9 cellular contexts compared by ENCODE assay signal in genomic region chr12:1630827-1631591, GRCh38. TPM values are rescaled to one million over a fixed set of nuclear protein-coding genes. Genes with fewer than 3 reads are reported as not detected.
DNase-seq lines count a peak whose midpoint lies in the region; ATAC-seq and TF ChIP-seq lines count a peak whose summit lies in the region.
"Had no signal": no experiment of that assay in that cellular context is flagged by ENCODE, and none has a peak within 500 bp of the region (broad histone marks: within the 10 kb centered on the region; RNA-seq: fewer than 3 reads in every experiment).

No MANE protein-coding gene starts in this region.

- H3K9me3 ChIP-seq in DOHH2 (ENCODE audit: control insufficient read depth, insufficient read depth, low read length) (no peaks in the 10 kb centered on the region), SJCRH30 (replicated peaks) (no peaks in the 10 kb centered on the region)

- 57 to 67% methylated on average over 23 of the region's 23 CpGs for WGBS in lower leg skin, 2 donors

- no peaks in the 10 kb centered on the region for H3K79me2 ChIP-seq in DOHH2 (ENCODE audit: control insufficient read depth, low read length)

- ATAC-seq in GM21360 (IDR thresholded peaks at IDR 0.05; ENCODE audit: unreplicated experiment), result no peak
- ATAC-seq in GM18870 (IDR thresholded peaks at IDR 0.05; ENCODE audit: unreplicated experiment), result no peak

- no peaks in the 10 kb centered on the region for H4K20me1 ChIP-seq in DOHH2 (ENCODE audit: control insufficient read depth, insufficient read depth, low read depth, low read length)

- no peaks in the 10 kb centered on the region for H3K36me3 ChIP-seq in DOHH2 (ENCODE audit: control insufficient read depth, low read length)
- H3K36me3 ChIP-seq in SJCRH30, result peaks cover 29% of the 10 kb centered on the region

- H3K27ac ChIP-seq in DOHH2 (ENCODE audit: low read depth, low read length) (no peak overlapping the region), SJCRH30 (peak overlapping the region; percentile 66; the same call in 1 of the 2 replicates)
- H3K27ac ChIP-seq: PC-9 had no signal

- H3K27me3 Mint-ChIP-seq in progenitor cell of endocrine pancreas, result peaks cover 88% of the 10 kb centered on the region

- peak; percentile 78 to 79 for DNase-seq in SJCRH30
- DNase-seq in fibroblast of mammary gland (ENCODE audit: low read depth), result peak; percentile 67
- DNase-seq in progenitor cell of endocrine pancreas (ENCODE audit: low spot score, unreplicated experiment), result no peak
- DNase-seq in lower leg skin (ENCODE audit: low spot score in 2 of 2), result no peak
- no peak for DNase-seq in NCI-H1436 (lab: John Stamatoyannopoulos, UW)

- peaks cover 72% of the 10 kb centered on the region for H3K27me3 ChIP-seq in DOHH2 (ENCODE audit: control insufficient read depth, low read length)
- H3K27me3 ChIP-seq in SJCRH30, result no peaks in the 10 kb centered on the region

- TF ChIP-seq POLR2A in lower leg skin (IDR thresholded peaks at IDR 0.05), result no peak

- peaks cover 17% of the 10 kb centered on the region for H3K4me1 ChIP-seq in DOHH2 (ENCODE audit: control insufficient read depth, low read length)
- H3K4me1 ChIP-seq in SJCRH30, result peaks cover 8% of the 10 kb centered on the region

- H3K4me3 Mint-ChIP-seq in progenitor cell of endocrine pancreas (ENCODE audit: low read depth), result peak overlapping the region; percentile 61

- H3K36me3 Mint-ChIP-seq in progenitor cell of endocrine pancreas (ENCODE audit: insufficient read depth), result no peaks in the 10 kb centered on the region

- H3K27ac Mint-ChIP-seq in progenitor cell of endocrine pancreas, result no peak overlapping the region

- TF ChIP-seq CTCF in DOHH2 (IDR thresholded peaks at IDR 0.05; ENCODE audit: low read depth, low read length, poor library complexity, severe bottlenecking) (no peak), fibroblast of mammary gland (conservative IDR thresholded peaks at IDR 0.05; ENCODE audit: control insufficient read depth, insufficient read depth, low read depth, low read length) (no peak), progenitor cell of endocrine pancreas (IDR thresholded peaks at IDR 0.05; ENCODE audit: unreplicated experiment) (peak; percentile 9), lower leg skin (IDR thresholded peaks at IDR 0.05) (no peak)

- intact Hi-C loops in lower leg skin (cut with DNase I; ENCODE audit: low total_unique reads), result loop anchor here (5.0 kb wide), 1 partner anchor 161 kb away; no protein-coding TSS in a partner anchor

- H3K9me3 Mint-ChIP-seq in progenitor cell of endocrine pancreas (ENCODE audit: low read depth), result no peaks in the 10 kb centered on the region

- H3K4me1 Mint-ChIP-seq in progenitor cell of endocrine pancreas (ENCODE audit: low read depth), result peaks cover 32% of the 10 kb centered on the region

- H3K4me3 ChIP-seq in DOHH2 (ENCODE audit: low read length) (peak overlapping the region; percentile 72; the same call in 1 of the 2 replicates), SJCRH30 (peak overlapping the region; percentile 69), fibroblast of mammary gland (ENCODE audit: control insufficient read depth, low read depth, low read length) (no peak overlapping the region), lower leg skin (ENCODE audit: low read depth, poor library complexity, severe bottlenecking) (no peak overlapping the region)

- H3K9me2 ChIP-seq in DOHH2 (replicated peaks; ENCODE audit: control insufficient read depth, low read length), result no peaks in the 10 kb centered on the region

- peak overlapping the region; percentile 79 for H3K4me2 ChIP-seq in DOHH2 (ENCODE audit: low read length)

- H3F3A ChIP-seq in DOHH2 (ENCODE audit: control insufficient read depth, insufficient read depth), result no peaks in the 10 kb centered on the region

RNA-seq across cellular contexts. Expression of gene WNT5B, which starts 2.0 kb away (rescaled TPM):
- total RNA-seq in SJCRH30 (2014; rRNA removed; shearing (Covaris generic)), result 50.2 and 51.8 TPM in 2 replicates
- total RNA-seq in progenitor cell of endocrine pancreas (8.9 and 10.1 TPM in 2 replicates), lower leg skin (10 to 100 TPM in 2 of 4 donors, 1 to 10 TPM in 2; 3.6 to 16.5 (median 10.9) TPM)

RNA-seq across cellular contexts. Expression of gene FBXL14, which starts 36.6 kb away (rescaled TPM):
- total RNA-seq in SJCRH30 (2014; rRNA removed; shearing (Covaris generic)), result 15.0 and 16.3 TPM in 2 replicates
- total RNA-seq in progenitor cell of endocrine pancreas (33.9 and 37.7 TPM in 2 replicates), lower leg skin (10 to 100 TPM in 2 of 4 donors, 1 to 10 TPM in 2; 9.3 to 12.8 (median 10.9) TPM)

RNA-seq across cellular contexts. Expression of gene ADIPOR2, which starts 59.9 kb away (rescaled TPM):
- 54.1 and 62.5 TPM in 2 replicates for total RNA-seq in SJCRH30 (2014; rRNA removed; shearing (Covaris generic))
- total RNA-seq in progenitor cell of endocrine pancreas (83.6 and 85.4 TPM in 2 replicates), lower leg skin (10 to 100 TPM; 29.5 to 44.3 (median 37.1) TPM)

Comparison
In these comparisons a context has a peak if more than half of its experiments do, and no peak if none do; other contexts are left out.
1. H3K4me3 ChIP-seq: peak in DOHH2 (single experiment) and SJCRH30 (single experiment); none in fibroblast of mammary gland (single experiment) and lower leg skin (single experiment).
2. DNase-seq: peak in SJCRH30 (2 of 2) and fibroblast of mammary gland (single experiment); none in progenitor cell of endocrine pancreas (single experiment), lower leg skin (0 of 2) and NCI-H1436 (single experiment).